Comparison of ENCODE assay signal across 1 cellular context in the genomic region with DNA sequence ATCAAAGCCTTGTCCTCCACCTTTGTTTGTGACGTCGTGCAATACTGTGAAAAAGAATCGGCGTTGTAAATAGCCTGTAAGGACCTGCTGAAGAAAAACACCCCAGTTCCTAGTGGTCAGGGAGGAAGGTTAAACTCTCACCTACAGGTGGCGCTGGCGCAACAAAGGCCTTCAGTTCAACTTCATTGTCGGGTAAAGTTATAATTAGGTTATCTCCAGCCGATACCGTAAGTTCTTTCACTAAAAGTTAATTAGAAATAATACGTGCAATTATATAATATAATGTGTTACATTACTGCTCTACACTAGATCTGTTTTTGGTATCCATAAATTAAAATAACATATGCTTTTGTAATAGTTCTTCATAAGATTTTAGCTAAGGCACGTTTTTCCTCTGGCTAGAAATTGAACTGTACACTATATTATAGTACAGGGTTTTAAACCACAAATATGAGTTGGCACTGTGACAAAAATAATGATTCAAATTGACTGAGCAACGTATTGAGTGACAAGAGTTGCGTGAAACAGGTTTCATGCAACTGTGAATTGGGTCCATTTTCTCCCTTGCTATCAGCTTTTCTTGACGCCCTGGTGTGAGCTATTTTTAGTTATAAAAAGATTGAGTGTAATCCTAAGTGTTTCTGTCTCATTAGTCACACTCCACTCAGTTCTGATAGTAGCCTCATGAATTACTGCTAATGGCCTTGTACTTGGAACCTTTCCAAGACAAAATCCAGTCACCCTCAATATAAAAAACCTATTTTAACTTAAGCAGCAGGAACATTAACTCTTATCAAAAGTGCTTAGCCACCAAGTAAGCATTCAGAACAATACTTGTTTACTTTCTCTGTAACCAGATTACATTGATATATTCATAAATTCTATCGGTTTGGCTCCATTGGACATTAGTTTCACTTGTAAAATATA.
TF ChIP-seq lines count a peak whose summit lies in the region.

No MANE protein-coding gene starts in this region.

TF ChIP-seq in SK-N-SH, 30 proteins besides CTCF, POLR2A, EP300 and RAD21 (continued from another document):
- TF ChIP-seq, protein P1, sequence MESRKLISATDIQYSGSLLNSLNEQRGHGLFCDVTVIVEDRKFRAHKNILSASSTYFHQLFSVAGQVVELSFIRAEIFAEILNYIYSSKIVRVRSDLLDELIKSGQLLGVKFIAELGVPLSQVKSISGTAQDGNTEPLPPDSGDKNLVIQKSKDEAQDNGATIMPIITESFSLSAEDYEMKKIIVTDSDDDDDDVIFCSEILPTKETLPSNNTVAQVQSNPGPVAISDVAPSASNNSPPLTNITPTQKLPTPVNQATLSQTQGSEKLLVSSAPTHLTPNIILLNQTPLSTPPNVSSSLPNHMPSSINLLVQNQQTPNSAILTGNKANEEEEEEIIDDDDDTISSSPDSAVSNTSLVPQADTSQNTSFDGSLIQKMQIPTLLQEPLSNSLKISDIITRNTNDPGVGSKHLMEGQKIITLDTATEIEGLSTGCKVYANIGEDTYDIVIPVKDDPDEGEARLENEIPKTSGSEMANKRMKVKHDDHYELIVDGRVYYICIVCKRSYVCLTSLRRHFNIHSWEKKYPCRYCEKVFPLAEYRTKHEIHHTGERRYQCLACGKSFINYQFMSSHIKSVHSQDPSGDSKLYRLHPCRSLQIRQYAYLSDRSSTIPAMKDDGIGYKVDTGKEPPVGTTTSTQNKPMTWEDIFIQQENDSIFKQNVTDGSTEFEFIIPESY (IDR thresholded peaks at IDR 0.05; ENCODE audit: borderline replicate concordance, low read depth), result no peak
- TF ChIP-seq MXI1 (IDR thresholded peaks at IDR 0.05; ENCODE audit: low read depth, low read length) (peak; percentile 52; the same call in 1 of the 2 replicates), GATA2 (CRISPR knock-in tag; IDR thresholded peaks at IDR 0.05) (no peak; the same call in 1 of the 2 replicates), TEAD4 (IDR thresholded peaks at IDR 0.05; ENCODE audit: borderline replicate concordance, insufficient read depth) (no peak), RFX5 (IDR thresholded peaks at IDR 0.05; ENCODE audit: low read length) (0 out of 2 replicates have a peak, but pooled peaks have one; percentile 53), JUND (IDR thresholded peaks at IDR 0.05) (peak; percentile 42; the same call in 1 of the 2 replicates), IRF3 (IDR thresholded peaks at IDR 0.05; ENCODE audit: low read depth, low read length) (no peak), MAX (IDR thresholded peaks at IDR 0.05; ENCODE audit: low read depth) (no peak), NFIC (IDR thresholded peaks at IDR 0.05; ENCODE audit: borderline replicate concordance) (peak; percentile 61; the same call in 1 of the 2 replicates), TCF12 (IDR thresholded peaks at IDR 0.05) (peak; percentile 74), TAF1 (IDR thresholded peaks at IDR 0.05; ENCODE audit: borderline replicate concordance, low read depth, low read length) (no peak)
